In the genomic region with DNA sequence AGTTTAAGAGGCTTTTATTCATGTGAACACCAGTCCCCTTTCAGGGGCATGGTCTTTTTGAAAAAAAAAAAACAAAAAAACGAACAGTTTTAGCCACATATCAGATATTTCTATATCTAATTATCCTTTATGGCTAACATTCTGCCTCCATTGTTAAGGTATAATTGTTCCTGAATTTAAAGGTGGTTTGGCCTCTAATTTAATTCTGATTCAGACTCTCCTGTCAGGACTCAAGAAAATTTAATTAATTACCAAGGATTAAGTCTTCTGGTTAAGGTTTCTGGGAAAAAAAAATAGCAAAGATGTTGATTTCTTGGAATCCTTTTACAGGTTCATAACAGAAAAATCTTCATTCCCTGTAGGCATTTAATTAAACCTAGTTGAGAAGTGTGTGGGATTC, we compare ENCODE assay signal across 19 cellular contexts. TPM values are rescaled to one million over a fixed set of nuclear protein-coding genes. Genes with fewer than 3 reads are reported as not detected.
DNase-seq lines count a peak whose midpoint lies in the region; ATAC-seq, FAIRE-seq and TF ChIP-seq lines count a peak whose summit lies in the region.
"Had no signal": no experiment of that assay in that cellular context is flagged by ENCODE, and none has a peak within 500 bp of the region (broad histone marks: within the 10 kb centered on the region; RNA-seq: fewer than 3 reads in every experiment).

No MANE protein-coding gene starts in this region.

- H3K27ac Mint-ChIP-seq in HFFc6 = peak overlapping the region; percentile 89
- H3K27ac Mint-ChIP-seq: CD4-positive, CD25-positive, alpha-beta regulatory T cell; GM23338 had no signal

- H2BK15ac ChIP-seq in mesenchymal stem cell (ENCODE audit: low read depth, poor library complexity, severe bottlenecking) = no peak overlapping the region

- no peak for TF ChIP-seq POLR2A in H54 (IDR thresholded peaks at IDR 0.05; ENCODE audit: low read depth, low read length)

- intact Hi-C loops in heart right ventricle (cut with DNase I) = loop anchor here in 1 of 10 donors (10.0 kb wide), 1 partner anchor 127 kb away; no protein-coding TSS in a partner anchor

- H3K27me3 Mint-ChIP-seq in HFFc6 (ENCODE audit: insufficient read depth) = peaks cover 78% of the 10 kb centered on the region

- H3K36me3 Mint-ChIP-seq in HFFc6 (ENCODE audit: low read depth) = peaks cover 99% of the 10 kb centered on the region
- H3K36me3 Mint-ChIP-seq: CD4-positive, CD25-positive, alpha-beta regulatory T cell had no signal

- no peak overlapping the region for H3K14ac ChIP-seq in mesenchymal stem cell (ENCODE audit: low read length in 2 of 2)

- DNase-seq in HFFc6 = no peak
- DNase-seq in cardiac fibroblast (ENCODE audit: low read depth in 2 of 2) = peak; percentile 2 to 15
- no peak for DNase-seq in mesenchymal stem cell
- no peak for DNase-seq in thoracic aorta (ENCODE audit: low spot score)
- no peak for DNase-seq in H54 (ENCODE audit: insufficient read length, low spot score)
- DNase-seq in heart right ventricle = no peak
- DNase-seq in activated naive CD4-positive, alpha-beta T cell treated with anti-CD3 and anti-CD28 coated beads, Interleukin-2, amount 50 U/mL, for 16 hours = no peak
- DNase-seq: CD4-positive, CD25-positive, alpha-beta regulatory T cell; DMS79; GDM1; KG1; NCI-H1092; NCI-H1694; NCI-H2107; NCI-H345; NCI-H526 treated with DMSO at 0.1 percent for 48 hours had no signal

- H3K4me1 Mint-ChIP-seq in HFFc6 (ENCODE audit: low read depth) = peaks cover 100% of the 10 kb centered on the region
- H3K4me1 Mint-ChIP-seq: CD4-positive, CD25-positive, alpha-beta regulatory T cell; GM23338 had no signal

- ATAC-seq in thoracic aorta (ENCODE audit: insufficient number of reproducible peaks, low FRiP score, low read depth) (no peak), heart right ventricle (no peak), esophagus mucosa (no peak)
- ATAC-seq: GM23338 had no signal

- no peak overlapping the region for H2AK5ac ChIP-seq in mesenchymal stem cell (ENCODE audit: low read length, severe bottlenecking)

- no peak overlapping the region for H4K91ac ChIP-seq in mesenchymal stem cell (ENCODE audit: low read length)

- peaks cover 52% of the 10 kb centered on the region; the same call in 1 of the 2 replicates for H3K9me3 Mint-ChIP-seq in HFFc6
- H3K9me3 Mint-ChIP-seq: CD4-positive, CD25-positive, alpha-beta regulatory T cell; GM23338 had no signal

- no peak overlapping the region for H2BK12ac ChIP-seq in mesenchymal stem cell (ENCODE audit: low read length in 2 of 2)

- H3K23ac ChIP-seq in mesenchymal stem cell (ENCODE audit: low read length in 2 of 2) = no peak overlapping the region

- H3K18ac ChIP-seq in mesenchymal stem cell (ENCODE audit: low read depth in 1 of 2, low read length in 2 of 2) = no peak overlapping the region

- no peak overlapping the region; the same call in 1 of the 2 replicates for H3K4me3 Mint-ChIP-seq in HFFc6
- H3K4me3 Mint-ChIP-seq: CD4-positive, CD25-positive, alpha-beta regulatory T cell; GM23338 had no signal

- WGBS in mesenchymal stem cell = no CpG with 5 or more reads among the region's 1 CpG
- WGBS in heart right ventricle, 2 donors = 59 to 61% methylated on average over 1 of the region's 1 CpG

- no peak overlapping the region for H2BK5ac ChIP-seq in mesenchymal stem cell (ENCODE audit: low read depth, low read length, poor library complexity, severe bottlenecking)

- H3K27me3 ChIP-seq in mesenchymal stem cell (ENCODE audit: control insufficient read depth in 1 of 2, insufficient read depth in 1 of 2, low read length in 2 of 2) (no peaks in the 10 kb centered on the region), thoracic aorta (replicated peaks; ENCODE audit: insufficient read depth) (no peaks in the 10 kb centered on the region), heart right ventricle (no peaks in the 10 kb centered on the region)

- no peaks in the 10 kb centered on the region for H3K4me1 ChIP-seq in mesenchymal stem cell (ENCODE audit: control insufficient read depth, insufficient read depth, low read depth, low read length)
- H3K4me1 ChIP-seq in thoracic aorta (ENCODE audit: control insufficient read depth in 1 of 2, low read depth in 2 of 2) = peaks cover 3 to 35% of the 10 kb centered on the region in 2 donors
- peaks cover 0 to 2% (median 0%) of the 10 kb centered on the region in 9 donors for H3K4me1 ChIP-seq in heart right ventricle

- H2BK120ac ChIP-seq in mesenchymal stem cell (ENCODE audit: low read depth, low read length) = no peak overlapping the region

- H3K36me3 ChIP-seq in mesenchymal stem cell (ENCODE audit: control insufficient read depth in 1 of 2, insufficient read depth in 2 of 2, low read depth in 1 of 2, low read length in 2 of 2) (peaks cover 47 to 99% of the 10 kb centered on the region in 2 experiments), thoracic aorta (peaks cover 95% of the 10 kb centered on the region), heart right ventricle (peaks cover 0 to 100% (median 14%) of the 10 kb centered on the region in 9 donors)

- H4K8ac ChIP-seq in mesenchymal stem cell (ENCODE audit: low read length) = no peak overlapping the region

- FAIRE-seq in H54 (lab: Jason Lieb, UNC) = no peak

- H3K27ac ChIP-seq in mesenchymal stem cell (ENCODE audit: low read length, poor library complexity, severe bottlenecking) (no peak overlapping the region), thoracic aorta (peak overlapping the region; percentile 44 to 53), heart right ventricle (no peak overlapping the region)

- H3K79me1 ChIP-seq in mesenchymal stem cell (replicated peaks; ENCODE audit: low read length, poor library complexity, severe bottlenecking) = peaks cover 11% of the 10 kb centered on the region

- no peak overlapping the region for H3K4ac ChIP-seq in mesenchymal stem cell (ENCODE audit: low read depth in 1 of 2, low read length in 2 of 2)

- no peak overlapping the region for H2AFZ ChIP-seq in mesenchymal stem cell (ENCODE audit: low read depth, low read length)
- H2AFZ ChIP-seq: GM23338 had no signal

- H3K9me3 ChIP-seq in mesenchymal stem cell (ENCODE audit: control insufficient read depth, low read length) (no peaks in the 10 kb centered on the region), thoracic aorta (no peaks in the 10 kb centered on the region), heart right ventricle (no peaks in the 10 kb centered on the region)

- TF ChIP-seq CTCF in HFFc6 (IDR thresholded peaks at IDR 0.05) (no peak), cardiac fibroblast (IDR thresholded peaks at IDR 0.05; ENCODE audit: low read depth, low read length) (no peak), thoracic aorta (IDR thresholded peaks at IDR 0.05) (no peak), heart right ventricle (IDR thresholded peaks at IDR 0.05) (no peak)

- H3K4me3 ChIP-seq in cardiac fibroblast (replicated peaks in 1 of 2; ENCODE audit: low read depth in 2 of 2, low read length in 2 of 2) (no peak overlapping the region), mesenchymal stem cell (ENCODE audit: insufficient read depth in 1 of 2, low read depth in 1 of 2, low read length in 2 of 2) (no peak overlapping the region), thoracic aorta (no peak overlapping the region), heart right ventricle (no peak overlapping the region)
- H3K4me3 ChIP-seq: GM23338 had no signal

- H3K9ac ChIP-seq in mesenchymal stem cell (ENCODE audit: low read length) = peak overlapping the region; percentile 94

- no peak overlapping the region for H3K4me2 ChIP-seq in mesenchymal stem cell (ENCODE audit: low read length, poor library complexity, severe bottlenecking)
- H3K4me2 ChIP-seq: GM23338 had no signal

RNA-seq across cellular contexts. Expression of a gene that starts 27.4 kb away (rescaled TPM):
- 1,000 to 10,000 TPM; 3,728 to 6,317 (median 3,918) TPM for total RNA-seq in HFFc6 (2021; fragmentation: NEBNext Ultra II Directional; extraction: Animal tissue kit (Norgen Biotek cat#: 25700))
- polyA plus RNA-seq in mesenchymal stem cell (2013, experiment 1 of 2) = 1,995 TPM
- polyA plus RNA-seq in mesenchymal stem cell (2013, experiment 2 of 2) = 1,960 TPM
- total RNA-seq in thoracic aorta (1,000 to 10,000 TPM; 1,117 to 1,356 TPM), heart right ventricle (100 to 1,000 TPM in 4 of 10 donors, 10 to 100 TPM in 6; 62.4 to 428 (median 91.0) TPM), esophagus mucosa (21.9 TPM)
- polyA plus RNA-seq in heart right ventricle = 100 to 1,000 TPM in 1 of 2 donors, 10 to 100 TPM in 1; 45.2 to 155 TPM
- total RNA-seq: CD4-positive, CD25-positive, alpha-beta regulatory T cell; OCI-LY7 had no signal
- polyA plus RNA-seq: CD4-positive, CD25-positive, alpha-beta regulatory T cell had no signal

Comparison
In these comparisons a context has a peak if more than half of its experiments do, and no peak if none do; other contexts are left out.
1. DNase-seq: peak in cardiac fibroblast (2 of 2); none in HFFc6 (single experiment), mesenchymal stem cell (single experiment), thoracic aorta (single experiment), H54 (single experiment), heart right ventricle (0 of 2) and activated naive CD4-positive, alpha-beta T cell treated with anti-CD3 and anti-CD28 coated beads, Interleukin-2, amount 50 U/mL, for 16 hours (single experiment).
2. H3K27ac ChIP-seq: peak in thoracic aorta (2 of 2); none in mesenchymal stem cell (single experiment) and heart right ventricle (0 of 10).